In the genomic region with DNA sequence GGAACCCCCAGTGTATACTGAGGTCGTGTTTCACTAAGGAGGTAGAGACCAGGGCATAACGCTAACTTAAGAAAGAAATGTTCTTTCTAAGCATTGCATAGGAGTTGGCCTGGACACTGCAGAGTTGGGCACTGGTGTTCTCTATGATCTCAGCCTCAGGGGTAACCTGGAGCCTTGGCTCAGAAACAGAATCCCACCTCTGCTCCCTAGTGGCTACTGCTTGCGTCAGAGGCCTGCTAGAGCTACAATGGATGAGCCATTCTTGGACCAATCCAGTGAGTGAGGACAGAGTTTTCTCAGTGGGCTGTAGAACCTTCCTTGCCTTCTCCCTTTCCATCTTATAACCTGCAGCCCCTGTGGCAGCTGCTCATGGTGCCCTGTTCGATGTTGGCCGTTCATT, we compare ENCODE assay signal across 23 cellular contexts.
DNase-seq lines count a peak whose midpoint lies in the region; FAIRE-seq and TF ChIP-seq lines count a peak whose summit lies in the region.
"Had no signal": no experiment of that assay in that cellular context is flagged by ENCODE, and none has a peak within 500 bp of the region (broad histone marks: within the 10 kb centered on the region; RNA-seq: fewer than 3 reads in every experiment).

No MANE protein-coding gene starts in this region.

- H2BK12ac ChIP-seq in H9 (ENCODE audit: insufficient read length, low read depth, low read length) (no peak overlapping the region), H1 (ENCODE audit: low read depth, low read length) (no peak overlapping the region)

- H3K79me2 ChIP-seq in H9 (ENCODE audit: insufficient read depth, low read length): no peaks in the 10 kb centered on the region
- no peaks in the 10 kb centered on the region for H3K79me2 ChIP-seq in H1 (ENCODE audit: control insufficient read depth in 1 of 2, insufficient read depth in 2 of 2, low read length in 2 of 2)

- no peaks in the 10 kb centered on the region for H3K36me3 Mint-ChIP-seq in H9 (ENCODE audit: insufficient read depth in 1 of 3, low read depth in 3 of 3)

- H3T11ph ChIP-seq in H9 (ENCODE audit: low read length): no peak overlapping the region

- H3K9ac ChIP-seq in H9 (ENCODE audit: extremely low read depth, insufficient read length, low read length): no peak overlapping the region
- H3K9ac ChIP-seq in H1 (replicated peaks in 1 of 4; ENCODE audit: extremely low read depth in 1 of 4, low read depth in 3 of 4, low read length in 3 of 4): no peak overlapping the region
- H3K9ac ChIP-seq: BLaER1 treated with 17β-estradiol and CSF1 and Interleukin-3, amounts not matched to agents 10 nM and 100 nM had no signal

- no peak for TF ChIP-seq POLR2A in H1 (IDR thresholded peaks at IDR 0.05; ENCODE audit: control extremely low read depth in 1 of 2, low read depth in 2 of 2, low read length in 2 of 2)

- H3K18ac ChIP-seq in H9 (ENCODE audit: insufficient read length, low read depth, low read length) (no peak overlapping the region), H1 (ENCODE audit: extremely low read depth, low read length) (no peak overlapping the region)

- H3K79me1 ChIP-seq in H9 (ENCODE audit: insufficient read depth, low read depth, low read length, poor library complexity, severe bottlenecking): no peaks in the 10 kb centered on the region
- no peaks in the 10 kb centered on the region for H3K79me1 ChIP-seq in H1 (ENCODE audit: low read depth, low read length)

- no peak for FAIRE-seq in H1 (lab: Jason Lieb, UNC)
- FAIRE-seq: A204.1, GM12878, H54, K562 had no signal

- no peaks in the 10 kb centered on the region for H3K9me3 ChIP-seq in BE2C
- no peaks in the 10 kb centered on the region for H3K9me3 ChIP-seq in H9 (ENCODE audit: control insufficient read depth, low read depth, low read length)
- H3K9me3 ChIP-seq in H1 (ENCODE audit: insufficient read depth in 2 of 2, low read depth in 1 of 2, low read length in 1 of 2): no peaks in the 10 kb centered on the region
- H3K9me3 ChIP-seq: BLaER1 treated with 17β-estradiol and CSF1 and Interleukin-3, amounts not matched to agents 10 nM and 100 nM had no signal

- H2AFZ ChIP-seq in H9 (ENCODE audit: low read length): no peak overlapping the region
- no peak overlapping the region for H2AFZ ChIP-seq in H1 (ENCODE audit: low read length)

- H3K14ac ChIP-seq in H9 (ENCODE audit: insufficient read depth, low read length): no peak overlapping the region
- H3K14ac ChIP-seq in H1 (ENCODE audit: insufficient read length): no peak overlapping the region

- H2AK5ac ChIP-seq in H9 (ENCODE audit: insufficient read length, low read length) (no peak overlapping the region), H1 (ENCODE audit: low read depth, low read length) (no peak overlapping the region)

- H4K20me1 ChIP-seq in H9 (ENCODE audit: control insufficient read depth, insufficient read depth, insufficient read length): no peaks in the 10 kb centered on the region
- H4K20me1 ChIP-seq in H1 (replicated peaks in 1 of 2; ENCODE audit: control insufficient read depth in 1 of 2, insufficient read depth in 2 of 2, low read length in 2 of 2): no peaks in the 10 kb centered on the region
- H4K20me1 ChIP-seq: BLaER1 treated with 17β-estradiol and CSF1 and Interleukin-3, amounts not matched to agents 10 nM and 100 nM had no signal

- POLR2A ChIA-PET in H1 (lab: Charles Lee; ENCODE audit: partially characterized antibody): no interaction called here

- no peaks in the 10 kb centered on the region for H3K9me3 Mint-ChIP-seq in H9

- no peak overlapping the region for H3K56ac ChIP-seq in H9 (ENCODE audit: insufficient read length, low read depth, low read length)
- no peak overlapping the region for H3K56ac ChIP-seq in H1 (replicated peaks; ENCODE audit: insufficient read length, low read depth, low read length)

- no peak overlapping the region for H3K4me3 ChIP-seq in BE2C (ENCODE audit: low read depth, low read length)
- H3K4me3 ChIP-seq in H1 (ENCODE audit: extremely low read depth in 1 of 4, insufficient read depth in 2 of 4, low read depth in 3 of 4, low read length in 4 of 4): no peak overlapping the region; a peak in 1 of 8 replicates
- H3K4me3 ChIP-seq: BLaER1 treated with 17β-estradiol and CSF1 and Interleukin-3, amounts not matched to agents 10 nM and 100 nM; GM12878; K562; SK-N-MC had no signal

- H3K4me1 Mint-ChIP-seq in H9: no peaks in the 10 kb centered on the region

- DNase-seq in BE2C (peak; percentile 5), H9 (peak; percentile 49), H1 (ENCODE audit: low read depth in 1 of 2, low spot score in 2 of 2) (peak in 1 of 2 experiments; percentile 45), left kidney (ENCODE audit: low read depth, low spot score) (peak; percentile 13), NCI-H1436 (lab: John Stamatoyannopoulos, UW) (no peak)
- DNase-seq in stimulated activated CD4-positive, alpha-beta T cell treated with anti-CD3 and anti-CD28 coated beads, Interleukin-1b, Interleukin-23, amount 100 ng/mL, for 48 hours: no peak
- no peak for DNase-seq in stimulated activated CD4-positive, alpha-beta T cell treated with anti-CD3 and anti-CD28 coated beads, Interleukin-4, amount 100 ng/mL, for 4 hours
- DNase-seq: CD4-positive, alpha-beta T cell; GDM1; Kasumi-1; NCI-H1092 treated with DMSO at 0.1 percent for 48 hours; NCI-H1436 treated with DMSO at 0.1 percent for 48 hours; NCI-H1930; NCI-H446; NCI-H524 treated with DMSO at 0.1 percent for 48 hours; NCI-H82; SHP77 treated with DMSO at 0.1 percent for 48 hours had no signal

- H4K5ac ChIP-seq in H9 (ENCODE audit: insufficient read length, low read depth, low read length) (no peak overlapping the region), H1 (ENCODE audit: insufficient read length, low read depth, low read length) (no peak overlapping the region)

- H2BK15ac ChIP-seq in H9 (ENCODE audit: low read depth, low read length) (no peak overlapping the region), H1 (ENCODE audit: low read length) (no peak overlapping the region)

- WGBS in H9 (ENCODE audit: extremely low coverage, insufficient read length, low lambda C conversion rate): no CpG with 5 or more reads among the region's 5 CpGs
- WGBS in H1 (ENCODE audit: extremely low coverage in 1 of 2, insufficient coverage in 1 of 2, insufficient read length in 1 of 2, insufficient replicate concordance in 2 of 2, low coverage in 1 of 2, low lambda C conversion rate in 2 of 2, missing lambda C conversion rate in 1 of 2), 2 experiments: 83% methylated on average over 5 of the region's 5 CpGs; no CpG with 5 or more reads in 1 of the 2 experiments

- H4K91ac ChIP-seq in H9 (ENCODE audit: insufficient read length, low read depth, low read length) (no peak overlapping the region), H1 (replicated peaks; ENCODE audit: insufficient read length, low read length) (no peak overlapping the region)

- TF ChIP-seq RAD21 in H1 (IDR thresholded peaks at IDR 0.05 in 1 of 2, conservative IDR thresholded peaks at IDR 0.05 in 1 of 2; ENCODE audit: low read depth in 2 of 2, low read length in 2 of 2): peak; percentile 60 to 70

- no peak overlapping the region for H2BK20ac ChIP-seq in H9 (ENCODE audit: low read depth, low read length, poor library complexity, severe bottlenecking)
- no peak overlapping the region for H2BK20ac ChIP-seq in H1 (ENCODE audit: low read length)

- H4K8ac ChIP-seq in H9 (replicated peaks; ENCODE audit: insufficient read length, low read depth, low read length): no peak overlapping the region
- no peak overlapping the region for H4K8ac ChIP-seq in H1 (ENCODE audit: extremely low read depth, insufficient read depth, low read length)

- H3K4me1 ChIP-seq in BE2C (no peaks in the 10 kb centered on the region), H9 (ENCODE audit: insufficient read depth, low read length) (no peaks in the 10 kb centered on the region), H1 (replicated peaks in 1 of 4; ENCODE audit: control insufficient read depth in 3 of 4, insufficient read depth in 4 of 4, low read length in 3 of 4) (no peaks in the 10 kb centered on the region; a peak in 1 of 7 replicates)
- H3K4me1 ChIP-seq: BLaER1 treated with 17β-estradiol and CSF1 and Interleukin-3, amounts not matched to agents 10 nM and 100 nM had no signal

- H3K36me3 ChIP-seq in BE2C (no peaks in the 10 kb centered on the region), H1 (ENCODE audit: control insufficient read depth in 2 of 4, insufficient read depth in 4 of 4, low read length in 3 of 4) (no peaks in the 10 kb centered on the region)
- H3K36me3 ChIP-seq: BLaER1 treated with 17β-estradiol and CSF1 and Interleukin-3, amounts not matched to agents 10 nM and 100 nM had no signal

- no peak for TF ChIP-seq CTCF in BE2C (IDR thresholded peaks at IDR 0.05; ENCODE audit: low read depth, low read length)
- TF ChIP-seq CTCF in H9 (conservative IDR thresholded peaks at IDR 0.05): peak; percentile 50
- peak; percentile 36 to 53 (median 49) for TF ChIP-seq CTCF in H1 (IDR thresholded peaks at IDR 0.05; ENCODE audit: control extremely low read depth in 1 of 3, insufficient read depth in 1 of 3, low read depth in 1 of 3, low read length in 3 of 3)

- H2BK120ac ChIP-seq in H9 (ENCODE audit: low read depth, low read length, poor library complexity, severe bottlenecking) (no peak overlapping the region), H1 (replicated peaks; ENCODE audit: low read depth, low read length) (no peak overlapping the region)

- no peak for TF ChIP-seq EP300 in H1 (IDR thresholded peaks at IDR 0.05; ENCODE audit: borderline replicate concordance in 1 of 2, low read depth in 2 of 2, low read length in 2 of 2)

- no peaks in the 10 kb centered on the region for H3K27me3 ChIP-seq in BE2C
- no peaks in the 10 kb centered on the region for H3K27me3 ChIP-seq in H9 (ENCODE audit: insufficient read depth, low read length)
- no peaks in the 10 kb centered on the region for H3K27me3 ChIP-seq in H1 (replicated peaks in 1 of 4; ENCODE audit: control insufficient read depth in 3 of 4, extremely low read depth in 1 of 4, insufficient read depth in 3 of 4, low read length in 3 of 4)
- H3K27me3 ChIP-seq: BLaER1 treated with 17β-estradiol and CSF1 and Interleukin-3, amounts not matched to agents 10 nM and 100 nM had no signal

- H3K27ac Mint-ChIP-seq in H9: no peak overlapping the region
- H3K27ac Mint-ChIP-seq: CD4-positive, alpha-beta T cell had no signal

- H3K4me3 Mint-ChIP-seq in H9: no peak overlapping the region
- H3K4me3 Mint-ChIP-seq: CD4-positive, alpha-beta T cell had no signal

- H2BK5ac ChIP-seq in H9 (ENCODE audit: insufficient read length, low read length) (no peak overlapping the region), H1 (ENCODE audit: low read depth, low read length) (no peak overlapping the region)

- H3K23me2 ChIP-seq in H9 (ENCODE audit: insufficient read length, low read depth, low read length, poor library complexity, severe bottlenecking): no peaks in the 10 kb centered on the region
- peaks cover 2% of the 10 kb centered on the region for H3K23me2 ChIP-seq in H1 (ENCODE audit: low read depth, low read length)

- CTCF ChIA-PET in H1 (lab: Charles Lee; ENCODE audit: partially characterized antibody): interaction anchor here (0.6 to 4.9 kb wide), 5 partner anchors 10 to 189 kb away, joined by 3 to 27 read pairs (median 3); no protein-coding TSS in a partner anchor

- H3K4me2 ChIP-seq in H9 (ENCODE audit: insufficient read depth, insufficient read length, low read length): no peak overlapping the region
- no peak overlapping the region for H3K4me2 ChIP-seq in H1 (ENCODE audit: insufficient read depth in 1 of 2, low read depth in 2 of 2, low read length in 2 of 2)
- H3K4me2 ChIP-seq: BLaER1 treated with 17β-estradiol and CSF1 and Interleukin-3, amounts not matched to agents 10 nM and 100 nM had no signal

- no peak overlapping the region for H3K27ac ChIP-seq in H9 (ENCODE audit: insufficient read length, low read depth, low read length)
- no peak overlapping the region for H3K27ac ChIP-seq in H1 (ENCODE audit: low read depth, low read length)
- H3K27ac ChIP-seq: BLaER1 treated with 17β-estradiol and CSF1 and Interleukin-3, amounts not matched to agents 10 nM and 100 nM; SK-N-MC had no signal

- H3K23ac ChIP-seq in H9 (ENCODE audit: insufficient read length, low read depth, low read length): no peak overlapping the region
- no peak overlapping the region for H3K23ac ChIP-seq in H1 (ENCODE audit: insufficient read length)

- no peaks in the 10 kb centered on the region for H3K27me3 Mint-ChIP-seq in H9 (ENCODE audit: low read depth)
- H3K27me3 Mint-ChIP-seq: CD4-positive, alpha-beta T cell had no signal

- H3K4ac ChIP-seq in H9 (ENCODE audit: low read depth, low read length) (no peak overlapping the region), H1 (replicated peaks; ENCODE audit: insufficient read length, low read depth, low read length) (no peak overlapping the region)

Comparison
In these comparisons a context has a peak if more than half of its experiments do, and no peak if none do; other contexts are left out.
1. DNase-seq: peak in BE2C (single experiment), H9 (single experiment) and left kidney (single experiment); none in stimulated activated CD4-positive, alpha-beta T cell treated with anti-CD3 and anti-CD28 coated beads, Interleukin-1b, Interleukin-23, amount 100 ng/mL, for 48 hours (single experiment), NCI-H1436 (single experiment) and stimulated activated CD4-positive, alpha-beta T cell treated with anti-CD3 and anti-CD28 coated beads, Interleukin-4, amount 100 ng/mL, for 4 hours (0 of 2).